ENCODE assay signal across 19 cellular contexts in the genomic region with DNA sequence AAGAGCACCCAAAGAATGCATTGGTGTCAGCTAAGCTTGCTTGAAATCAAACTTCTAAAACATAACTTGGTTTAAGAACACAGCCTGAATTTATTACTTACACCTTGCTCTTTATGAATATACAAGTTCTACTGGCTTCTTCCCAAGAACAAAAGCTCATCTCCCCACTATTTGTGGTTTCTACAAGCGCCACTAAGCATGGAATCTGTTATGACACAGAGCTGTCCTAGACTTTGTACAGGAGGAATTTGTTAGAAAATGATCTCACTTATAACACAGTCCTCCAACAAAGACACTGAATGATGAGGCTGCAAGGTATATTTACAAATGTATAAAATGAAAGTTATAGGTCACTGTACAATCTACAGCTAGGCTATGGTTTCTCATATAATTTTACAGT.
A peak's percentile ranks its signal among the peaks of the same experiment; 100 is the strongest.
DNase-seq lines count a peak whose midpoint lies in the region; ATAC-seq and TF ChIP-seq lines count a peak whose summit lies in the region.
"Had no signal": no experiment of that assay in that cellular context is flagged by ENCODE, and none has a peak within 500 bp of the region (broad histone marks: within the 10 kb centered on the region; RNA-seq: fewer than 3 reads in every experiment).

No MANE protein-coding gene starts in this region.

- H3K27ac ChIP-seq in SK-N-SH (ENCODE audit: low read depth in 2 of 2, low read length in 1 of 2) (no peak overlapping the region), mesenchymal stem cell (ENCODE audit: low read length, poor library complexity, severe bottlenecking) (peak overlapping the region; percentile 61)
- H3K27ac ChIP-seq in CD4-positive, alpha-beta memory T cell (ENCODE audit: low read depth, low read length): no peak overlapping the region

- H3K36me3 ChIP-seq in SK-N-SH (replicated peaks in 1 of 2; ENCODE audit: control insufficient read depth in 1 of 2, insufficient read depth in 2 of 2, low read length in 1 of 2) (no peaks in the 10 kb centered on the region), mesenchymal stem cell (ENCODE audit: control insufficient read depth in 1 of 2, insufficient read depth in 2 of 2, low read depth in 1 of 2, low read length in 2 of 2) (no peaks in the 10 kb centered on the region)
- H3K36me3 ChIP-seq in CD4-positive, alpha-beta memory T cell (ENCODE audit: insufficient read depth, low read length): no peaks in the 10 kb centered on the region

- H2BK120ac ChIP-seq in mesenchymal stem cell (ENCODE audit: low read depth, low read length): no peak overlapping the region

- H2AFZ ChIP-seq in SK-N-SH (ENCODE audit: low read depth) (no peak overlapping the region), mesenchymal stem cell (ENCODE audit: low read depth, low read length) (no peak overlapping the region)

- intact Hi-C loops in CD4-positive, alpha-beta memory T cell (cut with micrococcal nuclease): no loop called here

- H3K27me3 ChIP-seq in SK-N-SH (ENCODE audit: insufficient read depth) (no peaks in the 10 kb centered on the region), mesenchymal stem cell (ENCODE audit: control insufficient read depth in 1 of 2, insufficient read depth in 1 of 2, low read length in 2 of 2) (no peaks in the 10 kb centered on the region)
- H3K27me3 ChIP-seq in CD4-positive, alpha-beta memory T cell (ENCODE audit: insufficient read depth, low read length): no peaks in the 10 kb centered on the region

- H3K4me2 ChIP-seq in SK-N-SH (no peak overlapping the region), mesenchymal stem cell (ENCODE audit: low read length, poor library complexity, severe bottlenecking) (no peak overlapping the region)

- H2BK5ac ChIP-seq in mesenchymal stem cell (ENCODE audit: low read depth, low read length, poor library complexity, severe bottlenecking): no peak overlapping the region

- H3K79me1 ChIP-seq in mesenchymal stem cell (replicated peaks; ENCODE audit: low read length, poor library complexity, severe bottlenecking): no peaks in the 10 kb centered on the region

- no peak overlapping the region for H3K9ac ChIP-seq in SK-N-SH
- no peak overlapping the region for H3K9ac ChIP-seq in mesenchymal stem cell (ENCODE audit: low read length)

- H2AK5ac ChIP-seq in mesenchymal stem cell (ENCODE audit: low read length, severe bottlenecking): no peak overlapping the region

- no peak overlapping the region for H3K23ac ChIP-seq in mesenchymal stem cell (ENCODE audit: low read length in 2 of 2)

- no peak overlapping the region for H4K8ac ChIP-seq in mesenchymal stem cell (ENCODE audit: low read length)

- H3K4me1 ChIP-seq in SK-N-SH (ENCODE audit: control insufficient read depth in 1 of 2, insufficient read depth in 2 of 2, low read depth in 1 of 2, low read length in 1 of 2) (peaks cover 4 to 17% of the 10 kb centered on the region in 2 experiments; a peak in 2 of 4 replicates), mesenchymal stem cell (ENCODE audit: control insufficient read depth, insufficient read depth, low read depth, low read length) (no peaks in the 10 kb centered on the region)
- H3K4me1 ChIP-seq in CD4-positive, alpha-beta memory T cell (ENCODE audit: insufficient read depth, low read length): no peaks in the 10 kb centered on the region

- TF ChIP-seq CTCF in SK-N-SH (IDR thresholded peaks at IDR 0.05) (no peak), epithelial cell of proximal tubule (conservative IDR thresholded peaks at IDR 0.05; ENCODE audit: low read depth, low read length) (no peak)

- no peaks in the 10 kb centered on the region for H3K36me3 Mint-ChIP-seq in CD4-positive, alpha-beta memory T cell
- H3K36me3 Mint-ChIP-seq: activated naive CD8-positive, alpha-beta T cell; IgD-negative memory B cell had no signal

- H3K4me3 ChIP-seq in SK-N-SH (ENCODE audit: low read depth in 2 of 2, low read length in 1 of 2) (no peak overlapping the region), epithelial cell of proximal tubule (ENCODE audit: low read depth, low read length) (no peak overlapping the region), mesenchymal stem cell (ENCODE audit: insufficient read depth in 1 of 2, low read depth in 1 of 2, low read length in 2 of 2) (no peak overlapping the region)
- H3K4me3 ChIP-seq in CD4-positive, alpha-beta memory T cell (ENCODE audit: low read length in 2 of 2): no peak overlapping the region

- H4K20me1 ChIP-seq in SK-N-SH (ENCODE audit: insufficient read depth): no peaks in the 10 kb centered on the region

- no peak overlapping the region for H3K4ac ChIP-seq in mesenchymal stem cell (ENCODE audit: low read depth in 1 of 2, low read length in 2 of 2)

- no peak overlapping the region for H2BK12ac ChIP-seq in mesenchymal stem cell (ENCODE audit: low read length in 2 of 2)

- ATAC-seq in GM19397 (IDR thresholded peaks at IDR 0.05; ENCODE audit: unreplicated experiment) (no peak), GM19324 (IDR thresholded peaks at IDR 0.05; ENCODE audit: low FRiP score, unreplicated experiment) (no peak)

- H3K27ac Mint-ChIP-seq in CD4-positive, alpha-beta memory T cell: no peak overlapping the region
- H3K27ac Mint-ChIP-seq: activated CD4-positive, alpha-beta T cell treated with anti-CD3 and anti-CD28 coated beads, Interleukin-2, amount 10 ng/mL, durations not matched to agents 7 days and 5 days; activated naive CD8-positive, alpha-beta T cell; IgD-negative memory B cell; stimulated activated naive CD8-positive, alpha-beta T cell treated with anti-CD3 and anti-CD28 coated beads, Interleukin-15, Interleukin-2, amounts not matched to agents 100 ng/mL and 50 ng/mL, for 24 hours had no signal

- H3K9me3 ChIP-seq in SK-N-SH: no peaks in the 10 kb centered on the region
- H3K9me3 ChIP-seq in mesenchymal stem cell (ENCODE audit: control insufficient read depth, low read length): no peaks in the 10 kb centered on the region
- H3K9me3 ChIP-seq in CD4-positive, alpha-beta memory T cell (ENCODE audit: control insufficient read depth in 1 of 2, low read length in 2 of 2): no peaks in the 10 kb centered on the region

- H2BK15ac ChIP-seq in mesenchymal stem cell (ENCODE audit: low read depth, poor library complexity, severe bottlenecking): no peak overlapping the region

- no peaks in the 10 kb centered on the region; the same call in 1 of the 2 replicates for H3K9me2 ChIP-seq in SK-N-SH

- H3K18ac ChIP-seq in mesenchymal stem cell (ENCODE audit: low read depth in 1 of 2, low read length in 2 of 2): no peak overlapping the region

- no peak for TF ChIP-seq EP300 in SK-N-SH (IDR thresholded peaks at IDR 0.05; ENCODE audit: borderline replicate concordance in 1 of 2, low read depth in 1 of 2, low read length in 1 of 2)

- H3F3A ChIP-seq in SK-N-SH (replicated peaks; ENCODE audit: insufficient read depth): no peaks in the 10 kb centered on the region

- TF ChIP-seq RAD21 in SK-N-SH (IDR thresholded peaks at IDR 0.05; ENCODE audit: low read length): no peak

- no peak overlapping the region for H4K91ac ChIP-seq in mesenchymal stem cell (ENCODE audit: low read length)

- H3K4me1 Mint-ChIP-seq in CD4-positive, alpha-beta memory T cell: no peaks in the 10 kb centered on the region
- H3K4me1 Mint-ChIP-seq: activated CD4-positive, alpha-beta T cell treated with anti-CD3 and anti-CD28 coated beads, Interleukin-2, amount 10 ng/mL, durations not matched to agents 7 days and 5 days had no signal

- no peaks in the 10 kb centered on the region for H3K79me2 ChIP-seq in SK-N-SH (ENCODE audit: insufficient read depth)

- H3K4me3 Mint-ChIP-seq in CD4-positive, alpha-beta memory T cell: no peak overlapping the region
- H3K4me3 Mint-ChIP-seq: activated CD4-positive, alpha-beta T cell treated with anti-CD3 and anti-CD28 coated beads, Interleukin-2, amount 10 ng/mL, durations not matched to agents 7 days and 5 days; activated naive CD8-positive, alpha-beta T cell; IgD-negative memory B cell; stimulated activated naive CD8-positive, alpha-beta T cell treated with anti-CD3 and anti-CD28 coated beads, Interleukin-15, Interleukin-2, amounts not matched to agents 100 ng/mL and 50 ng/mL, for 24 hours had no signal

- 44% methylated on average over 1 of the region's 1 CpG for WGBS in SK-N-SH (ENCODE audit: low lambda C conversion rate)
- WGBS in mesenchymal stem cell: no CpG with 5 or more reads among the region's 1 CpG

- peak; percentile 33 for DNase-seq in Daoy (ENCODE audit: low read depth)
- DNase-seq in SK-N-SH: no peak
- DNase-seq in epithelial cell of proximal tubule (ENCODE audit: low read depth): peak; percentile 36
- peak; percentile 71 for DNase-seq in mesenchymal stem cell
- no peak for DNase-seq in Kasumi-1 (lab: John Stamatoyannopoulos, UW)
- DNase-seq in CD4-positive, alpha-beta memory T cell: no peak
- DNase-seq: activated CD4-positive, alpha-beta T cell treated with anti-CD3 and anti-CD28 coated beads, Interleukin-2, amount 10 ng/mL, durations not matched to agents 7 days and 5 days; activated T-cell treated with anti-CD3 and anti-CD28 coated beads for 4 hours; Calu3; cerebellar nuclear complex; left cardiac atrium; NCI-H1105; SHP77 treated with DMSO at 0.1 percent for 48 hours; stimulated activated CD4-positive, alpha-beta T cell treated with anti-CD3 and anti-CD28 coated beads, Interleukin-12 subunit alpha, Interleukin-12 subunit beta, amount 100 ng/mL, for 4 hours had no signal

- POLR2A ChIA-PET in SK-N-SH (lab: Yijun Ruan, JAX): no interaction called here
- POLR2A ChIA-PET in CD4-positive, alpha-beta memory T cell (lab: Charles Lee; ENCODE audit: partially characterized antibody): no interaction called here

- H3K27me3 Mint-ChIP-seq in CD4-positive, alpha-beta memory T cell: no peaks in the 10 kb centered on the region
- H3K27me3 Mint-ChIP-seq: activated CD4-positive, alpha-beta T cell treated with anti-CD3 and anti-CD28 coated beads, Interleukin-2, amount 10 ng/mL, durations not matched to agents 7 days and 5 days; activated naive CD8-positive, alpha-beta T cell; IgD-negative memory B cell; stimulated activated naive CD8-positive, alpha-beta T cell treated with anti-CD3 and anti-CD28 coated beads, Interleukin-15, Interleukin-2, amounts not matched to agents 100 ng/mL and 50 ng/mL, for 24 hours had no signal

- no peak overlapping the region for H3K14ac ChIP-seq in mesenchymal stem cell (ENCODE audit: low read length in 2 of 2)

- CTCF ChIA-PET in SK-N-SH (lab: Yijun Ruan, JAX): no interaction called here
- CTCF ChIA-PET in CD4-positive, alpha-beta memory T cell (lab: Charles Lee; ENCODE audit: partially characterized antibody): no interaction called here

- peaks cover 0 to 4% (median 0%) of the 10 kb centered on the region in 8 donors for H3K9me3 Mint-ChIP-seq in CD4-positive, alpha-beta memory T cell
- H3K9me3 Mint-ChIP-seq: activated CD4-positive, alpha-beta T cell treated with anti-CD3 and anti-CD28 coated beads, Interleukin-2, amount 10 ng/mL, durations not matched to agents 7 days and 5 days; stimulated activated naive CD8-positive, alpha-beta T cell treated with anti-CD3 and anti-CD28 coated beads, Interleukin-15, Interleukin-2, amounts not matched to agents 100 ng/mL and 50 ng/mL, for 24 hours had no signal

TF ChIP-seq in SK-N-SH, 30 proteins besides CTCF, POLR2A, EP300 and RAD21:
- no peak for TF ChIP-seq SMC3 (IDR thresholded peaks at IDR 0.05; ENCODE audit: low read depth, low read length)
- 0 out of 2 replicates have a peak, but pooled peaks have one; percentile 16 for TF ChIP-seq NFIC (IDR thresholded peaks at IDR 0.05; ENCODE audit: borderline replicate concordance)
TF ChIP-seq in SK-N-SH: peak in this region for 1.

Comparison
In these comparisons a context has a peak if more than half of its experiments do, and no peak if none do; other contexts are left out.
1. DNase-seq: peak in Daoy (single experiment), epithelial cell of proximal tubule (single experiment) and mesenchymal stem cell (single experiment); none in SK-N-SH (single experiment), Kasumi-1 (0 of 2) and CD4-positive, alpha-beta memory T cell (0 of 5).